10 cellular contexts compared by ENCODE assay signal in genomic region chr21:17491716-17492414, GRCh38. TPM values are rescaled to one million over a fixed set of nuclear protein-coding genes. Genes with fewer than 3 reads are reported as not detected.
DNase-seq lines count a peak whose midpoint lies in the region; ATAC-seq and TF ChIP-seq lines count a peak whose summit lies in the region.
"Had no signal": no experiment of that assay in that cellular context is flagged by ENCODE, and none has a peak within 500 bp of the region (broad histone marks: within the 10 kb centered on the region; RNA-seq: fewer than 3 reads in every experiment).

No MANE protein-coding gene starts in this region.

- peaks cover 9% of the 10 kb centered on the region for H3K27me3 ChIP-seq in PC-3 (ENCODE audit: low read length)

- H3K9me2 ChIP-seq in PC-3 (replicated peaks; ENCODE audit: low read length) = no peaks in the 10 kb centered on the region

- no peaks in the 10 kb centered on the region for H3K36me3 Mint-ChIP-seq in activated CD8-positive, alpha-beta T cell treated with anti-CD3 and anti-CD28 coated beads for 36 hours (ENCODE audit: low read depth)
- H3K36me3 Mint-ChIP-seq in activated CD8-positive, alpha-beta T cell treated with anti-CD3 and anti-CD28 coated beads, Interleukin-2, amount 10 ng/mL, durations not matched to agents 7 days and 5 days (ENCODE audit: low read depth) = no peaks in the 10 kb centered on the region
- H3K36me3 Mint-ChIP-seq in progenitor cell of endocrine pancreas (ENCODE audit: insufficient read depth) = no peaks in the 10 kb centered on the region
- H3K36me3 Mint-ChIP-seq: CD4-positive, CD25-positive, alpha-beta regulatory T cell had no signal

- ATAC-seq in activated CD8-positive, alpha-beta T cell treated with anti-CD3 and anti-CD28 coated beads for 36 hours = no peak
- no peak for ATAC-seq in activated CD8-positive, alpha-beta T cell treated with anti-CD3 and anti-CD28 coated beads, Interleukin-2, amount 10 ng/mL, durations not matched to agents 7 days and 5 days
- peak; percentile 79 for ATAC-seq in PC-3

- POLR2A ChIA-PET in activated CD8-positive, alpha-beta T cell treated with anti-CD3 and anti-CD28 coated beads for 36 hours (lab: Charles Lee) = no interaction called here
- POLR2A ChIA-PET in activated CD8-positive, alpha-beta T cell treated with anti-CD3 and anti-CD28 coated beads, Interleukin-2, amount 10 ng/mL, durations not matched to agents 7 days and 5 days (lab: Charles Lee) = no interaction called here
- POLR2A ChIA-PET in PC-3 (lab: Charles Lee; ENCODE audit: unreplicated experiment) = no interaction called here

- no peak overlapping the region for H3K27ac Mint-ChIP-seq in activated CD8-positive, alpha-beta T cell treated with anti-CD3 and anti-CD28 coated beads for 36 hours
- H3K27ac Mint-ChIP-seq in activated CD8-positive, alpha-beta T cell treated with anti-CD3 and anti-CD28 coated beads, Interleukin-2, amount 10 ng/mL, durations not matched to agents 7 days and 5 days = no peak overlapping the region
- no peak overlapping the region for H3K27ac Mint-ChIP-seq in progenitor cell of endocrine pancreas
- H3K27ac Mint-ChIP-seq: CD4-positive, CD25-positive, alpha-beta regulatory T cell had no signal

- H3F3A ChIP-seq in PC-3 (ENCODE audit: low read length, unreplicated experiment) = no peaks in the 10 kb centered on the region

- H3K27me3 Mint-ChIP-seq in activated CD8-positive, alpha-beta T cell treated with anti-CD3 and anti-CD28 coated beads for 36 hours = peaks cover 22% of the 10 kb centered on the region
- H3K27me3 Mint-ChIP-seq in activated CD8-positive, alpha-beta T cell treated with anti-CD3 and anti-CD28 coated beads, Interleukin-2, amount 10 ng/mL, durations not matched to agents 7 days and 5 days (ENCODE audit: low read depth) = peaks cover 10% of the 10 kb centered on the region
- no peaks in the 10 kb centered on the region for H3K27me3 Mint-ChIP-seq in progenitor cell of endocrine pancreas

- CTCF ChIA-PET in activated CD8-positive, alpha-beta T cell treated with anti-CD3 and anti-CD28 coated beads for 36 hours (lab: Charles Lee) = no interaction called here
- CTCF ChIA-PET in activated CD8-positive, alpha-beta T cell treated with anti-CD3 and anti-CD28 coated beads, Interleukin-2, amount 10 ng/mL, durations not matched to agents 7 days and 5 days (lab: Charles Lee) = no interaction called here
- CTCF ChIA-PET in PC-3 (lab: Charles Lee) = interaction anchor here (0.5 kb wide), 1 partner anchor 35 kb away, joined by 4 read pairs; no protein-coding TSS in a partner anchor

- intact Hi-C loops in activated CD8-positive, alpha-beta T cell treated with anti-CD3 and anti-CD28 coated beads for 36 hours (cut with micrococcal nuclease) = no loop called here
- intact Hi-C loops in PC-3 (cut with micrococcal nuclease) = no loop called here

- H3K4me3 ChIP-seq in PC-3 (ENCODE audit: low read length) (no peak overlapping the region), epithelial cell of proximal tubule (ENCODE audit: low read depth, low read length) (no peak overlapping the region)

- no peaks in the 10 kb centered on the region for H4K20me1 ChIP-seq in PC-3 (ENCODE audit: low read length)

- no peaks in the 10 kb centered on the region for H3K9me3 Mint-ChIP-seq in activated CD8-positive, alpha-beta T cell treated with anti-CD3 and anti-CD28 coated beads for 36 hours
- H3K9me3 Mint-ChIP-seq in activated CD8-positive, alpha-beta T cell treated with anti-CD3 and anti-CD28 coated beads, Interleukin-2, amount 10 ng/mL, durations not matched to agents 7 days and 5 days (ENCODE audit: insufficient read depth) = no peaks in the 10 kb centered on the region
- H3K9me3 Mint-ChIP-seq in progenitor cell of endocrine pancreas (ENCODE audit: low read depth) = no peaks in the 10 kb centered on the region

- H3K4me3 Mint-ChIP-seq in activated CD8-positive, alpha-beta T cell treated with anti-CD3 and anti-CD28 coated beads for 36 hours = no peak overlapping the region
- no peak overlapping the region for H3K4me3 Mint-ChIP-seq in activated CD8-positive, alpha-beta T cell treated with anti-CD3 and anti-CD28 coated beads, Interleukin-2, amount 10 ng/mL, durations not matched to agents 7 days and 5 days
- H3K4me3 Mint-ChIP-seq in progenitor cell of endocrine pancreas (ENCODE audit: low read depth) = no peak overlapping the region
- H3K4me3 Mint-ChIP-seq: CD4-positive, CD25-positive, alpha-beta regulatory T cell had no signal

- H3K27ac ChIP-seq in PC-3 (ENCODE audit: low read length) = no peak overlapping the region

- peak overlapping the region; percentile 30; the same call in 1 of the 2 replicates for H3K4me2 ChIP-seq in PC-3 (ENCODE audit: low read length)

- H3K79me2 ChIP-seq in PC-3 (ENCODE audit: low read length) = no peaks in the 10 kb centered on the region

- DNase-seq in activated CD8-positive, alpha-beta T cell treated with anti-CD3 and anti-CD28 coated beads for 36 hours = peak; percentile 26
- DNase-seq in activated CD8-positive, alpha-beta T cell treated with anti-CD3 and anti-CD28 coated beads, Interleukin-2, amount 10 ng/mL, durations not matched to agents 7 days and 5 days = no peak
- DNase-seq in PC-3 (peak; percentile 94), epithelial cell of proximal tubule (ENCODE audit: low read depth) (peak; percentile 93), stromal cell of bone marrow (ENCODE audit: low read depth) (peak; percentile 99), NCI-H774 (lab: John Stamatoyannopoulos, UW) (no peak), progenitor cell of endocrine pancreas (ENCODE audit: low spot score, unreplicated experiment) (no peak), NCI-H1092 (lab: John Stamatoyannopoulos, UW) (no peak)
- DNase-seq: kidney had no signal

- peaks cover 20% of the 10 kb centered on the region for H3K4me1 ChIP-seq in PC-3 (ENCODE audit: insufficient read depth, low read length)

- no peaks in the 10 kb centered on the region for H3K36me3 ChIP-seq in PC-3 (ENCODE audit: low read depth, low read length)

- H3K9me3 ChIP-seq in PC-3 (ENCODE audit: low read length) = no peaks in the 10 kb centered on the region

- BruUV-seq in PC-3 (replicated peaks; lab: Mats Ljungman, UMichigan) = no TSS peak

- H2AFZ ChIP-seq in PC-3 (ENCODE audit: low read length) = no peak overlapping the region

- TF ChIP-seq CTCF in activated CD8-positive, alpha-beta T cell treated with anti-CD3 and anti-CD28 coated beads for 36 hours (IDR thresholded peaks at IDR 0.05) = no peak
- TF ChIP-seq CTCF in PC-3 (conservative IDR thresholded peaks at IDR 0.05; ENCODE audit: low read depth, low read length) (no peak), epithelial cell of proximal tubule (conservative IDR thresholded peaks at IDR 0.05; ENCODE audit: low read depth, low read length) (no peak), progenitor cell of endocrine pancreas (IDR thresholded peaks at IDR 0.05; ENCODE audit: unreplicated experiment) (no peak)

- H3K4me1 Mint-ChIP-seq in activated CD8-positive, alpha-beta T cell treated with anti-CD3 and anti-CD28 coated beads for 36 hours (ENCODE audit: low read depth) = peaks cover 4% of the 10 kb centered on the region
- peaks cover 11% of the 10 kb centered on the region for H3K4me1 Mint-ChIP-seq in activated CD8-positive, alpha-beta T cell treated with anti-CD3 and anti-CD28 coated beads, Interleukin-2, amount 10 ng/mL, durations not matched to agents 7 days and 5 days (ENCODE audit: low read depth)
- peaks cover 2% of the 10 kb centered on the region for H3K4me1 Mint-ChIP-seq in progenitor cell of endocrine pancreas (ENCODE audit: low read depth)

- H3K9ac ChIP-seq in PC-3 (ENCODE audit: low read length) = no peak overlapping the region

RNA-seq across cellular contexts. Expression of gene CXADR, which starts 21.0 kb away (rescaled TPM):
- under 1 TPM; 0.20 to 0.29 TPM for total RNA-seq in activated CD8-positive, alpha-beta T cell treated with anti-CD3 and anti-CD28 coated beads for 36 hours
- total RNA-seq in activated CD8-positive, alpha-beta T cell treated with anti-CD3 and anti-CD28 coated beads, Interleukin-2, amount 10 ng/mL, durations not matched to agents 7 days and 5 days = under 1 TPM; 0.26 to 0.34 TPM
- total RNA-seq in PC-3 (2014; rRNA removed) (11.2 and 11.5 TPM in 2 replicates), epithelial cell of proximal tubule (21.1 and 22.1 TPM in 2 replicates), progenitor cell of endocrine pancreas (58.1 and 65.9 TPM in 2 replicates)

Comparison
In these comparisons a context has a peak if more than half of its experiments do, and no peak if none do; other contexts are left out.
1. DNase-seq: peak in activated CD8-positive, alpha-beta T cell treated with anti-CD3 and anti-CD28 coated beads for 36 hours (single experiment), PC-3 (single experiment), epithelial cell of proximal tubule (single experiment) and stromal cell of bone marrow (single experiment); none in activated CD8-positive, alpha-beta T cell treated with anti-CD3 and anti-CD28 coated beads, Interleukin-2, amount 10 ng/mL, durations not matched to agents 7 days and 5 days (single experiment), NCI-H774 (single experiment), progenitor cell of endocrine pancreas (single experiment) and NCI-H1092 (single experiment).